ENCODE assay signal across 22 cellular contexts in genomic region chr4:136443006-136443405, GRCh38.
"Had no signal": no experiment of that assay in that cellular context is flagged by ENCODE, and none has a peak within 500 bp of the region (broad histone marks: within the 10 kb centered on the region; RNA-seq: fewer than 3 reads in every experiment).

No MANE protein-coding gene starts in this region.

- H3K9me3 ChIP-seq: MG63 had no signal

- DNase-seq: Karpas-422; KG1; MG63; NCI-H1092; NCI-H1105 treated with DMSO at 0.1 percent for 48 hours; NCI-H1417 treated with DMSO at 0.1 percent for 48 hours; NCI-H146; NCI-H1694 treated with DMSO at 0.1 percent for 48 hours; NCI-H1930; NCI-H2081; NCI-H2107; NCI-H2227 treated with DMSO at 0.1 percent for 48 hours; NCI-H524; NCI-H526 treated with DMSO at 0.1 percent for 48 hours; NCI-H748 treated with DMSO at 0.1 percent for 48 hours; NK-92 treated with Interleukin-12 subunit alpha and Interleukin-12 subunit beta, amount 100 ng/mL, for 24 hours; PC-3; SHP77 had no signal

- H3K36me3 ChIP-seq: MG63 had no signal

- H3K4me3 ChIP-seq: MG63 had no signal

- H3K27me3 ChIP-seq: MG63 had no signal

- ATAC-seq: Panc1, PC-3, SK-N-SH treated with all-trans-retinoic acid at 6 μM for 48 hours had no signal

- H3K27ac ChIP-seq: HL-60, RWPE1 had no signal
